ENCODE assay signal across 23 cellular contexts in the genomic region with DNA sequence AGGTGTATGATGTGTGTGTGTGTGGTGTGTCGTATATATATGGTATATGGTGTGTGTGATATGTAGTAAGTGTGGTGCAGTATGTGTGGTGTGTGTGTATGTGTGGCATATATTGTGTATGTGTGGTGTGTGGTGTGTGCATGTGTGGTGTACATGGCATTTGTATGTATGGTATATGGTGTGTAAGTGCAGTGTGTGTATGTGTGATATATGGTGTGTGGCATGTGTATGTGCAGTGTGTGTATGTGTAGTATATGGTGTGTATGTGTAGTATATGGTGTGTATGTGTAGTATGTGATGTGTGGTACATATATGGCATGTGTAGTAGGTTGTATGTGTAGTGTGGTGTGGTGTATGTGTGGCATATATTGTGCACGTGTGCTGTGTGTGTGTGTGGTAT.
"Had no signal": no experiment of that assay in that cellular context is flagged by ENCODE, and none has a peak within 500 bp of the region (broad histone marks: within the 10 kb centered on the region; RNA-seq: fewer than 3 reads in every experiment).

No MANE protein-coding gene starts in this region.

- H3K27ac ChIP-seq: dorsolateral prefrontal cortex, ovary, psoas muscle, skin epidermis, spleen, testis, tibial artery, upper lobe of left lung, uterus had no signal

- H3K36me3 ChIP-seq: ovary, spleen, tibial artery, upper lobe of left lung, uterus had no signal

- H3K4me1 ChIP-seq: psoas muscle, spleen, testis, tibial artery, upper lobe of left lung, uterus had no signal

- H3K27me3 ChIP-seq: ovary, spleen, testis, tibial artery, upper lobe of left lung, uterus had no signal

- H3K9me3 ChIP-seq: ovary, psoas muscle, testis, uterus had no signal

- DNase-seq: dorsolateral prefrontal cortex; effector CD4-positive, alpha-beta T cell; hypothalamus; natural killer cell; occipital lobe; ovary; posterior cingulate gyrus; psoas muscle; right cardiac atrium; spleen; stimulated activated CD4-positive, alpha-beta T cell treated with anti-CD3 and anti-CD28 coated beads, Interleukin-4, amount 100 ng/mL, for 4 hours; stimulated activated naive CD8-positive, alpha-beta T cell treated with anti-CD3 and anti-CD28 coated beads, Interleukin-15, Interleukin-2, amounts not matched to agents 100 U/mL and 50 U/mL, for 24 hours; substantia nigra; testis; tibial artery; upper lobe of left lung; uterus had no signal

- H3K4me3 ChIP-seq: dorsolateral prefrontal cortex, lung, ovary, psoas muscle, skin epidermis, spleen, testis, tibial artery, upper lobe of left lung, uterus had no signal

- FAIRE-seq: frontal cortex, keratinocyte had no signal

- ATAC-seq: left lobe of liver; psoas muscle; right cardiac atrium; stimulated activated memory B cell treated with anti-CD40 and anti-IgM and Interleukin-4, amounts not matched to agents 10 μg/mL and 1 μg/mL and 100 μg/mL, for 72 hours; stimulated activated naive CD8-positive, alpha-beta T cell treated with anti-CD3 and anti-CD28 coated beads, Interleukin-15, Interleukin-2, amounts not matched to agents 100 U/mL and 50 U/mL, for 24 hours had no signal
